13 cellular contexts compared by ENCODE assay signal in genomic region chr3:23129817-23130216, GRCh38.
DNase-seq lines count a peak whose midpoint lies in the region; ATAC-seq and TF ChIP-seq lines count a peak whose summit lies in the region.
"Had no signal": no experiment of that assay in that cellular context is flagged by ENCODE, and none has a peak within 500 bp of the region (broad histone marks: within the 10 kb centered on the region; RNA-seq: fewer than 3 reads in every experiment).

No MANE protein-coding gene starts in this region.

- DNase-seq in EH (ENCODE audit: low read depth) (peak; percentile 39), mesenchymal stem cell (no peak), AG08396 (ENCODE audit: low spot score) (no peak)
- no peak for DNase-seq in activated effector memory CD4-positive, alpha-beta T cell treated with anti-CD3 and anti-CD28 coated beads, Interleukin-2, amount 50 U/mL, for 16 hours
- DNase-seq: activated T-cell treated with anti-CD3 and anti-CD28 coated beads, Interleukin-2, amount 50 U/mL, for 24 hours; effector memory CD8-positive, alpha-beta T cell; GF-D8; H9; KG1 had no signal

- no peak overlapping the region for H4K91ac ChIP-seq in mesenchymal stem cell (ENCODE audit: low read length)

- H3K4me1 ChIP-seq in mesenchymal stem cell (ENCODE audit: control insufficient read depth, insufficient read depth, low read depth, low read length), result no peaks in the 10 kb centered on the region

- H3K27me3 ChIP-seq in mesenchymal stem cell (ENCODE audit: control insufficient read depth in 1 of 2, insufficient read depth in 1 of 2, low read length in 2 of 2), result no peaks in the 10 kb centered on the region

- ATAC-seq in HG02885 (IDR thresholded peaks at IDR 0.05; ENCODE audit: poor library complexity, unreplicated experiment) (peak; percentile 71), SK-N-SH treated with all-trans-retinoic acid at 6 μM for 48 hours (peak; percentile 39; the same call in 2 of the 3 replicates), GM18520 (IDR thresholded peaks at IDR 0.05; ENCODE audit: unreplicated experiment) (no peak), GM21737 (IDR thresholded peaks at IDR 0.05; ENCODE audit: unreplicated experiment) (no peak)
- ATAC-seq: effector memory CD8-positive, alpha-beta T cell had no signal

- no peaks in the 10 kb centered on the region for H3K36me3 ChIP-seq in mesenchymal stem cell (ENCODE audit: control insufficient read depth in 1 of 2, insufficient read depth in 2 of 2, low read depth in 1 of 2, low read length in 2 of 2)

- peak overlapping the region in 1 of 2 experiments; percentile 68 for H3K4me3 ChIP-seq in mesenchymal stem cell (ENCODE audit: insufficient read depth in 1 of 2, low read depth in 1 of 2, low read length in 2 of 2)

- no peak overlapping the region for H3K18ac ChIP-seq in mesenchymal stem cell (ENCODE audit: low read depth in 1 of 2, low read length in 2 of 2)

- no peak overlapping the region for H3K4ac ChIP-seq in mesenchymal stem cell (ENCODE audit: low read depth in 1 of 2, low read length in 2 of 2)

- no peak overlapping the region for H3K23ac ChIP-seq in mesenchymal stem cell (ENCODE audit: low read length in 2 of 2)

- H2AK5ac ChIP-seq in mesenchymal stem cell (ENCODE audit: low read length, severe bottlenecking), result no peak overlapping the region

- H4K8ac ChIP-seq in mesenchymal stem cell (ENCODE audit: low read length), result no peak overlapping the region

- H2BK5ac ChIP-seq in mesenchymal stem cell (ENCODE audit: low read depth, low read length, poor library complexity, severe bottlenecking), result no peak overlapping the region

- no peak overlapping the region for H2BK120ac ChIP-seq in mesenchymal stem cell (ENCODE audit: low read depth, low read length)

- H2BK12ac ChIP-seq in mesenchymal stem cell (ENCODE audit: low read length in 2 of 2), result no peak overlapping the region

- H2AFZ ChIP-seq in mesenchymal stem cell (ENCODE audit: low read depth, low read length), result no peak overlapping the region

- no peaks in the 10 kb centered on the region for H3K79me1 ChIP-seq in mesenchymal stem cell (replicated peaks; ENCODE audit: low read length, poor library complexity, severe bottlenecking)

- H3K27ac ChIP-seq in mesenchymal stem cell (ENCODE audit: low read length, poor library complexity, severe bottlenecking), result no peak overlapping the region

- no peak overlapping the region for H3K14ac ChIP-seq in mesenchymal stem cell (ENCODE audit: low read length in 2 of 2)

- WGBS in mesenchymal stem cell, result 58% methylated on average over 2 of the region's 3 CpGs

- peak overlapping the region; percentile 81 for H3K9ac ChIP-seq in mesenchymal stem cell (ENCODE audit: low read length)

- no peaks in the 10 kb centered on the region for H3K9me3 ChIP-seq in mesenchymal stem cell (ENCODE audit: control insufficient read depth, low read length)

- H2BK15ac ChIP-seq in mesenchymal stem cell (ENCODE audit: low read depth, poor library complexity, severe bottlenecking), result no peak overlapping the region

- no peak overlapping the region for H3K4me2 ChIP-seq in mesenchymal stem cell (ENCODE audit: low read length, poor library complexity, severe bottlenecking)

TF ChIP-seq in SK-N-SH treated with all-trans-retinoic acid at 6 μM for 48 hours, 23 proteins besides CTCF, POLR2A, EP300 and RAD21:
- TF ChIP-seq GLIS3 (CRISPR knock-in tag; IDR thresholded peaks at IDR 0.05), result no peak
- no peak for TF ChIP-seq ESRRG (CRISPR knock-in tag; IDR thresholded peaks at IDR 0.05)
- no peak for TF ChIP-seq ZNF8 (CRISPR knock-in tag; IDR thresholded peaks at IDR 0.05)
- TF ChIP-seq ZFP30 (CRISPR knock-in tag; IDR thresholded peaks at IDR 0.05), result no peak
- TF ChIP-seq TCF4 (CRISPR knock-in tag; IDR thresholded peaks at IDR 0.05; ENCODE audit: borderline replicate concordance), result no peak
- TF ChIP-seq PPARA (CRISPR knock-in tag; IDR thresholded peaks at IDR 0.05; ENCODE audit: borderline replicate concordance), result no peak
- TF ChIP-seq ISL1 (CRISPR knock-in tag; IDR thresholded peaks at IDR 0.05), result no peak
- TF ChIP-seq ZNF565 (CRISPR knock-in tag; conservative IDR thresholded peaks at IDR 0.05; ENCODE audit: low read depth), result no peak
- no peak for TF ChIP-seq OSR1 (CRISPR knock-in tag; IDR thresholded peaks at IDR 0.05)
- no peak for TF ChIP-seq ZC3H10 (CRISPR knock-in tag; IDR thresholded peaks at IDR 0.05)
- TF ChIP-seq ZFP3 (CRISPR knock-in tag; IDR thresholded peaks at IDR 0.05), result no peak
- TF ChIP-seq CSDC2 (CRISPR knock-in tag; IDR thresholded peaks at IDR 0.05), result no peak
- no peak for TF ChIP-seq RARB (CRISPR knock-in tag; IDR thresholded peaks at IDR 0.05)
- no peak for TF ChIP-seq BACH2 (CRISPR knock-in tag; IDR thresholded peaks at IDR 0.05; ENCODE audit: borderline replicate concordance)
- no peak for TF ChIP-seq TOX (CRISPR knock-in tag; IDR thresholded peaks at IDR 0.05; ENCODE audit: borderline replicate concordance)
- no peak for TF ChIP-seq SNAI2 (CRISPR knock-in tag; IDR thresholded peaks at IDR 0.05)
- TF ChIP-seq CSRNP3 (CRISPR knock-in tag; IDR thresholded peaks at IDR 0.05), result no peak
- no peak for TF ChIP-seq POU6F1 (CRISPR knock-in tag; IDR thresholded peaks at IDR 0.05; ENCODE audit: borderline replicate concordance, low read depth)

Comparison
In these comparisons a context has a peak if more than half of its experiments do, and no peak if none do; other contexts are left out.
1. ATAC-seq: peak in HG02885 (single experiment) and SK-N-SH treated with all-trans-retinoic acid at 6 μM for 48 hours (single experiment); none in GM18520 (single experiment) and GM21737 (single experiment).